1 cellular context compared by ENCODE assay signal in the genomic region with DNA sequence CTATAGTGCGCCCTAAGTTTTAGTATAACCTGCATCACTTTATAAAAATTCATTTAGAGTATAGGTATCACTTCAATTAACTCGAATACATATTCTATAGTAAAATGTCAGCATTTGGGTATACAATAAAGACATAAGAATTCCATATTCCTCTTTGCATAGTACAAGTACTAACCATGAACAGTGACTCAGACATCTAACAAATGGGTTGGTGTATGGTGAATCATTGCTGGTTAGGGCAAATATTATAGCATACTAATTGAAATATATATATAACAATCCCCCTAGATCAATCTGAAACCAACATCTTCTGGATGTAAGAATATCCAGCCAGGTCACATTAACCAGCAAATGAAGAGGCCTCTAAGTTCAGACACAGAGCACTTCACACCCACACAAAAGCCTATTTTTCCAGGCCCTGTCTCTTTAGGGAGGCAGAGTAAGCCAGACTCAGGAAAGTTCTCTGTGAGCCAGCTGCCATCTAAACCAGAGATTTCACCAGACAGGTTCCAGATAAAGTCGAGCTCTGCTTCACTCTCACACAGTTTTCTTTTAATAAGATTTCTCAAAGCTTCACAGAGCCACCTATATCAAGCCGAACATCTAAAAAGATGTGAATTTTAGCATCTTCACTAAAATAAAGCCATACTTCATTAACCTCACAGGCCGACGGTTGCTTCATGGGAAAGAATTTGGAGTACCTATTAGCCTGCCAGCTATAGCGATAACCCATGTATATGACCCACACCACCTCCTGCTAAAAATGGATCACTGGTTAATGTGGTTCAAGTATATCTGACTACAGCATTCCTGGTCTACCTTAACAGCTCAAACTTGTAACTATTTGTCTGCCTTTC.
TF ChIP-seq lines count a peak whose summit lies in the region.

No MANE protein-coding gene starts in this region.

TF ChIP-seq in IMR-90, 13 proteins besides CTCF, POLR2A, EP300 and RAD21:
- TF ChIP-seq BHLHE40 (IDR thresholded peaks at IDR 0.05; ENCODE audit: low read depth, low read length) (no peak), CEBPB (IDR thresholded peaks at IDR 0.05; ENCODE audit: low read depth, low read length) (no peak)
